Comparison of ENCODE assay signal across 1 cellular context in the genomic region with DNA sequence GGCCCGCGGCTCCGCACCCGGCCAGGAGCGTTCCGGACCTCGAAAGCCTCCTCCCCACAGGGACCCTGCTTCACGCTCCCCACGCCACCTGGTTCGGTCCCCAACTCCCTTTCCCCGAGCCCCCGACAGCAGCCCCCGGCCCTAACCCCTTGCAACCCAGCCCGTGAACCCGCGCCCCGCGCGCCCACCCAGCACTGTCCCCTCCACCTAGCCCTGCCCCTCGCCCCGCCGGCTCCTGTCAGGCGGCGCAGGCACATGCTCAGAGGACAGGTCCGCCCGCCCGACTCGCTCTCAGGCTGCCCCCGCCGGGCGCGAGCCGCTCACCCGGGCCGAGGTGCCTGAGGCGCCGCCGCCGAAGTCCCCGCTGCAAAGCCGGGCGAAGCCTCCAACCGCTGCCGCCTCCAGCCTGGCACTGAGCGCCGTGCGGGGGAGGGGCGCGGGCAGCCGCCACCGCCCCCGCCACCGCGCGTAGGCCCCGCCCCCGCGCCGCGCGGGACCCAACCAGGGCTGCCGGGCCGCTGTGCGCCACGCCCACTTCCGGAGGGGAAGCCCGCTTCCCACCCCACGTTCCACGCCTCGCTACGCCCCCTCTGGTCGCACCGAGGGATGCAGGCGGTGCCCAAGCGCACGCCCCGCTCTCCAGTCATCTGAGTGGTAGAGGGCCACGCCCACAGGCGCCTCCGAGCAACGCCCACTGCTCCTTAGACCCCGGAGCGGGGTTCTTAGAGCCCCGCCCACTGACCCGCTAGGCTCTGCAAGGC.
A peak's percentile ranks its signal among the peaks of the same experiment; 100 is the strongest.
TF ChIP-seq lines count a peak whose summit lies in the region.

Gene CORO1C (minus strand): TSS at position 414 of the 761 bp plus-strand sequence. CDS start 30,200 bp downstream, outside the sequence.

TF ChIP-seq in HepG2, 621 proteins besides CTCF, POLR2A, EP300 and RAD21 (continued from another document):
- peak; percentile 59 for TF ChIP-seq ZNF687 (CRISPR knock-in tag; IDR thresholded peaks at IDR 0.05)
- TF ChIP-seq AKAP8 (CRISPR knock-in tag; IDR thresholded peaks at IDR 0.05), result 0 out of 2 replicates have a peak, but pooled peaks have one; percentile 72
- TF ChIP-seq MXI1 (IDR thresholded peaks at IDR 0.05; ENCODE audit: borderline replicate concordance, low read depth, low read length), result peak; percentile 68; the same call in 1 of the 3 replicates
- TF ChIP-seq SAP130 (CRISPR knock-in tag; IDR thresholded peaks at IDR 0.05; ENCODE audit: low read depth), result peak; percentile 88
- TF ChIP-seq SAFB2 (CRISPR knock-in tag; IDR thresholded peaks at IDR 0.05; ENCODE audit: borderline replicate concordance, low read depth), result peak; percentile 45; the same call in 1 of the 2 replicates
- peak; percentile 99 for TF ChIP-seq CBX1 (IDR thresholded peaks at IDR 0.05; ENCODE audit: low read depth)
- TF ChIP-seq ARID5B (CRISPR knock-in tag; IDR thresholded peaks at IDR 0.05), result peak; percentile 61; the same call in 1 of the 2 replicates
- peak; percentile 96 for TF ChIP-seq TEAD3 (CRISPR knock-in tag; optimal IDR thresholded peaks at IDR 0.05; ENCODE audit: borderline replicate concordance)
- TF ChIP-seq RXRB (CRISPR knock-in tag; IDR thresholded peaks at IDR 0.05; ENCODE audit: borderline replicate concordance), result 0 out of 2 replicates have a peak, but pooled peaks have one; percentile 18
- TF ChIP-seq, protein P1, sequence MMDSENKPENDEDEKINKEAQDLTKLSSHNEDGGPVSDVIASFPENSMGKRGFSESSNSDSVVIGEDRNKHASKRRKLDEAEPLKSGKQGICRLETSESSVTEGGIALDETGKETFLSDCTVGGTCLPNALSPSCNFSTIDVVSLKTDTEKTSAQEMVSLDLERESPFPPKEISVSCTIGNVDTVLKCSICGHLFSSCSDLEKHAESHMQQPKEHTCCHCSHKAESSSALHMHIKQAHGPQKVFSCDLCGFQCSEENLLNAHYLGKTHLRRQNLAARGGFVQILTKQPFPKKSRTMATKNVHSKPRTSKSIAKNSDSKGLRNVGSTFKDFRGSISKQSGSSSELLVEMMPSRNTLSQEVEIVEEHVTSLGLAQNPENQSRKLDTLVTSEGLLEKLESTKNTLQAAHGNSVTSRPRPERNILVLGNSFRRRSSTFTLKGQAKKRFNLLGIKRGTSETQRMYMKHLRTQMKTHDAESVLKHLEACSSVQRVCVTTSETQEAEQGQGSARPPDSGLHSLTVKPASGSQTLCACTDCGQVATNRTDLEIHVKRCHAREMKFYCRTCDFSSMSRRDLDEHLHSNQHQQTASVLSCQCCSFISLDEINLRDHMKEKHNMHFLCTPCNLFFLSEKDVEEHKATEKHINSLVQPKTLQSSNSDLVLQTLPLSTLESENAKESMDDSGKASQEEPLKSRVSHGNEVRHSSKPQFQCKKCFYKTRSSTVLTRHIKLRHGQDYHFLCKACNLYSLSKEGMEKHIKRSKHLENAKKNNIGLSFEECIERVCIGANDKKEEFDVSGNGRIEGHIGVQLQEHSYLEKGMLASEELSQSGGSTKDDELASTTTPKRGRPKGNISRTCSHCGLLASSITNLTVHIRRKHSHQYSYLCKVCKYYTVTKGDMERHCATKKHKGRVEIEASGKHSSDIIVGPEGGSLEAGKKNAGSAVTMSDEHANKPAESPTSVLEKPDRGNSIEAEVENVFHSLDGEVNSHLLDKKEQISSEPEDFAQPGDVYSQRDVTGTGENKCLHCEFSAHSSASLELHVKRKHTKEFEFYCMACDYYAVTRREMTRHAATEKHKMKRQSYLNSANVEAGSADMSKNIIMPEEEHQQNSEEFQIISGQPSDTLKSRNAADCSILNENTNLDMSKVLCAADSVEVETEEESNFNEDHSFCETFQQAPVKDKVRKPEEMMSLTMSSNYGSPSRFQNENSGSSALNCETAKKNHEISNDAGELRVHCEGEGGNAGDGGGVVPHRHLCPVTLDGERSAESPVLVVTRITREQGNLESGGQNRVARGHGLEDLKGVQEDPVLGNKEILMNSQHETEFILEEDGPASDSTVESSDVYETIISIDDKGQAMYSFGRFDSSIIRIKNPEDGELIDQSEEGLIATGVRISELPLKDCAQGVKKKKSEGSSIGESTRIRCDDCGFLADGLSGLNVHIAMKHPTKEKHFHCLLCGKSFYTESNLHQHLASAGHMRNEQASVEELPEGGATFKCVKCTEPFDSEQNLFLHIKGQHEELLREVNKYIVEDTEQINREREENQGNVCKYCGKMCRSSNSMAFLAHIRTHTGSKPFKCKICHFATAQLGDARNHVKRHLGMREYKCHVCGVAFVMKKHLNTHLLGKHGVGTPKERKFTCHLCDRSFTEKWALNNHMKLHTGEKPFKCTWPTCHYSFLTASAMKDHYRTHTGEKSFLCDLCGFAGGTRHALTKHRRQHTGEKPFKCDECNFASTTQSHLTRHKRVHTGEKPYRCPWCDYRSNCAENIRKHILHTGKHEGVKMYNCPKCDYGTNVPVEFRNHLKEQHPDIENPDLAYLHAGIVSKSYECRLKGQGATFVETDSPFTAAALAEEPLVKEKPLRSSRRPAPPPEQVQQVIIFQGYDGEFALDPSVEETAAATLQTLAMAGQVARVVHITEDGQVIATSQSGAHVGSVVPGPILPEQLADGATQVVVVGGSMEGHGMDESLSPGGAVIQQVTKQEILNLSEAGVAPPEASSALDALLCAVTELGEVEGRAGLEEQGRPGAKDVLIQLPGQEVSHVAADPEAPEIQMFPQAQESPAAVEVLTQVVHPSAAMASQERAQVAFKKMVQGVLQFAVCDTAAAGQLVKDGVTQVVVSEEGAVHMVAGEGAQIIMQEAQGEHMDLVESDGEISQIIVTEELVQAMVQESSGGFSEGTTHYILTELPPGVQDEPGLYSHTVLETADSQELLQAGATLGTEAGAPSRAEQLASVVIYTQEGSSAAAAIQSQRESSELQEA (CRISPR knock-in tag; IDR thresholded peaks at IDR 0.05; ENCODE audit: not compliant biosample characterization), result peak; percentile 44
- TF ChIP-seq GPN1 (CRISPR knock-in tag; IDR thresholded peaks at IDR 0.05; ENCODE audit: borderline replicate concordance), result no peak
- TF ChIP-seq ZFP37 (CRISPR knock-in tag; IDR thresholded peaks at IDR 0.05; ENCODE audit: borderline replicate concordance), result 0 out of 2 replicates have a peak, but pooled peaks have one; percentile 12
- TF ChIP-seq, protein P2, sequence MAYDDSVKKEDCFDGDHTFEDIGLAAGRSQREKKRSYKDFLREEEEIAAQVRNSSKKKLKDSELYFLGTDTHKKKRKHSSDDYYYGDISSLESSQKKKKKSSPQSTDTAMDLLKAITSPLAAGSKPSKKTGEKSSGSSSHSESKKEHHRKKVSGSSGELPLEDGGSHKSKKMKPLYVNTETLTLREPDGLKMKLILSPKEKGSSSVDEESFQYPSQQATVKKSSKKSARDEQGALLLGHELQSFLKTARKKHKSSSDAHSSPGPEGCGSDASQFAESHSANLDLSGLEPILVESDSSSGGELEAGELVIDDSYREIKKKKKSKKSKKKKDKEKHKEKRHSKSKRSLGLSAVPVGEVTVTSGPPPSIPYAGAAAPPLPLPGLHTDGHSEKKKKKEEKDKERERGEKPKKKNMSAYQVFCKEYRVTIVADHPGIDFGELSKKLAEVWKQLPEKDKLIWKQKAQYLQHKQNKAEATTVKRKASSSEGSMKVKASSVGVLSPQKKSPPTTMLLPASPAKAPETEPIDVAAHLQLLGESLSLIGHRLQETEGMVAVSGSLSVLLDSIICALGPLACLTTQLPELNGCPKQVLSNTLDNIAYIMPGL (CRISPR knock-in tag; IDR thresholded peaks at IDR 0.05; ENCODE audit: borderline replicate concordance in 1 of 2, low read depth in 1 of 2), result peak; percentile 72 to 74
- no peak; the same call in 1 of the 2 replicates for TF ChIP-seq ZNF44 (CRISPR knock-in tag; IDR thresholded peaks at IDR 0.05)
- TF ChIP-seq BCL6 (CRISPR knock-in tag; IDR thresholded peaks at IDR 0.05), result peak; percentile 23; the same call in 1 of the 2 replicates
- peak; percentile 71; the same call in 1 of the 2 replicates for TF ChIP-seq ZNF329 (CRISPR knock-in tag; IDR thresholded peaks at IDR 0.05; ENCODE audit: low read depth)
- TF ChIP-seq FOXA1 (IDR thresholded peaks at IDR 0.05), result no peak
- no peak for TF ChIP-seq FOXA1 (CRISPR knock-in tag; IDR thresholded peaks at IDR 0.05)
- 0 out of 2 replicates have a peak, but pooled peaks have one; percentile 29 for TF ChIP-seq ZNF672 (CRISPR knock-in tag; IDR thresholded peaks at IDR 0.05)
- 0 out of 2 replicates have a peak, but pooled peaks have one; percentile 21 for TF ChIP-seq ZBTB26 (CRISPR knock-in tag; IDR thresholded peaks at IDR 0.05; ENCODE audit: borderline replicate concordance)
- TF ChIP-seq REL (CRISPR knock-in tag; conservative IDR thresholded peaks at IDR 0.05), result peak; percentile 55; the same call in 1 of the 2 replicates
- no peak; the same call in 1 of the 2 replicates for TF ChIP-seq BORCS8-MEF2B (CRISPR knock-in tag; IDR thresholded peaks at IDR 0.05)
- peak; percentile 43 for TF ChIP-seq HNRNPLL (IDR thresholded peaks at IDR 0.05; ENCODE audit: low read depth, low read length, poor library complexity, severe bottlenecking)
